Comparison of ENCODE assay signal across 12 cellular contexts in genomic region chr7:46972205-46972604, GRCh38.
DNase-seq lines count a peak whose midpoint lies in the region; ATAC-seq and TF ChIP-seq lines count a peak whose summit lies in the region.
"Had no signal": no experiment of that assay in that cellular context is flagged by ENCODE, and none has a peak within 500 bp of the region (broad histone marks: within the 10 kb centered on the region; RNA-seq: fewer than 3 reads in every experiment).

No MANE protein-coding gene starts in this region.

- H3K4me1 Mint-ChIP-seq in HFFc6 (ENCODE audit: low read depth) = peaks cover 22% of the 10 kb centered on the region

- H3K4me3 Mint-ChIP-seq in HFFc6 = no peak overlapping the region

- TF ChIP-seq CTCF in A673 (conservative IDR thresholded peaks at IDR 0.05; ENCODE audit: low read depth, low read length) (no peak), HFFc6 (IDR thresholded peaks at IDR 0.05) (no peak)

- peak overlapping the region; percentile 88 for H3K27ac Mint-ChIP-seq in HFFc6

- POLR2A ChIA-PET in A673 (lab: Charles Lee; ENCODE audit: low non-redundant PET) = no interaction called here

- no peaks in the 10 kb centered on the region for H3K27me3 ChIP-seq in A673 (replicated peaks; ENCODE audit: insufficient read depth, low read depth, low read length, poor library complexity)
- H3K27me3 ChIP-seq: adrenal gland, right lobe of liver, testis had no signal

- intact Hi-C loops in A673 (cut with micrococcal nuclease; ENCODE audit: unreplicated experiment) = no loop called here

- H3K4me1 ChIP-seq in A673 (ENCODE audit: insufficient read depth, low read length, poor library complexity, severe bottlenecking) = peaks cover 8% of the 10 kb centered on the region
- H3K4me1 ChIP-seq: adrenal gland, right lobe of liver, testis had no signal

- H3K27me3 Mint-ChIP-seq in HFFc6 (ENCODE audit: insufficient read depth) = no peaks in the 10 kb centered on the region; the same call in 1 of the 2 replicates

- DNase-seq in A673 (ENCODE audit: low spot score) = peak; percentile 44
- peak; percentile 74 for DNase-seq in HFFc6
- DNase-seq in amniotic epithelial cell (ENCODE audit: low read depth) = peak; percentile 70
- peak; percentile 61 for DNase-seq in foreskin melanocyte
- no peak for DNase-seq in NCI-H2227 treated with DMSO at 0.1 percent for 48 hours (lab: John Stamatoyannopoulos, UW)
- DNase-seq in T-helper 2 cell = no peak
- no peak for DNase-seq in activated CD4-positive, alpha-beta T cell treated with anti-CD3 and anti-CD28 coated beads, Interleukin-2, amount 50 U/mL, for 4 hours
- DNase-seq: activated CD8-positive, alpha-beta memory T cell treated with anti-CD3 and anti-CD28 coated beads, Interleukin-2, amount 50 U/mL, for 4 hours; adrenal gland; right lobe of liver; testis had no signal

- H3K36me3 Mint-ChIP-seq in HFFc6 (ENCODE audit: low read depth) = peaks cover 5% of the 10 kb centered on the region; the same call in 1 of the 2 replicates

- CTCF ChIA-PET in A673 (lab: Charles Lee) = no interaction called here

- BruUV-seq in A673 (replicated peaks; lab: Mats Ljungman, UMichigan) = no TSS peak

- H3K9me3 Mint-ChIP-seq in HFFc6 = 0 out of 2 replicates have a peak, but pooled peaks cover under 1% of the 10 kb centered on the region

- H3K36me3 ChIP-seq in A673 (ENCODE audit: insufficient read depth, low read length, poor library complexity, severe bottlenecking) = no peaks in the 10 kb centered on the region
- H3K36me3 ChIP-seq: adrenal gland, right lobe of liver had no signal

- H3K27ac ChIP-seq in A673 (ENCODE audit: low read depth, low read length, poor library complexity, severe bottlenecking) = no peak overlapping the region
- H3K27ac ChIP-seq: adrenal gland, right lobe of liver, testis had no signal

- H3K9me3 ChIP-seq in A673 (ENCODE audit: low read depth, low read length, poor library complexity, severe bottlenecking) = no peaks in the 10 kb centered on the region
- H3K9me3 ChIP-seq: adrenal gland, right lobe of liver, testis had no signal

- H3K4me3 ChIP-seq in A673 (ENCODE audit: low read depth, low read length, poor library complexity, severe bottlenecking) = no peak overlapping the region
- H3K4me3 ChIP-seq: adrenal gland, right lobe of liver, testis had no signal

- no peak for ATAC-seq in GM19467 (IDR thresholded peaks at IDR 0.05; ENCODE audit: unreplicated experiment)
- ATAC-seq: right lobe of liver had no signal

Comparison
In these comparisons a context has a peak if more than half of its experiments do, and no peak if none do; other contexts are left out.
1. DNase-seq: peak in A673 (single experiment), HFFc6 (single experiment), amniotic epithelial cell (single experiment) and foreskin melanocyte (single experiment); none in NCI-H2227 treated with DMSO at 0.1 percent for 48 hours (single experiment), T-helper 2 cell (0 of 5) and activated CD4-positive, alpha-beta T cell treated with anti-CD3 and anti-CD28 coated beads, Interleukin-2, amount 50 U/mL, for 4 hours (0 of 2).